In genomic region chr22:37561209-37562048, GRCh38 we compare ENCODE assay signal across 8 cellular contexts. TPM values are rescaled to one million over a fixed set of nuclear protein-coding genes. Genes with fewer than 3 reads are reported as not detected.
DNase-seq lines count a peak whose midpoint lies in the region; ATAC-seq and TF ChIP-seq lines count a peak whose summit lies in the region.

No MANE protein-coding gene starts in this region.

- TF ChIP-seq CTCF in lower lobe of right lung (IDR thresholded peaks at IDR 0.05) = peak; percentile 87

- WGBS in ectodermal cell, 2 experiments = 3% methylated on average over 57 of the region's 57 CpGs

- H3K27ac ChIP-seq in ectodermal cell (ENCODE audit: insufficient read depth, low read depth, low read length, poor library complexity, severe bottlenecking) (no peak overlapping the region), lower lobe of right lung (peak overlapping the region; percentile 96)

- H3K36me3 ChIP-seq in ectodermal cell (ENCODE audit: control insufficient read depth, insufficient read depth, low read length) (no peaks in the 10 kb centered on the region), lower lobe of right lung (peaks cover 8% of the 10 kb centered on the region)

- H3K4me3 ChIP-seq in ectodermal cell (ENCODE audit: insufficient read depth, low read depth, low read length) (peak overlapping the region; percentile 50), lower lobe of right lung (peak overlapping the region; percentile 81)

- DNase-seq in NCI-H1417 (lab: John Stamatoyannopoulos, UW) (peak; percentile 2 to 36 (median 15)), NCI-H1417 treated with DMSO at 0.1 percent for 48 hours (lab: John Stamatoyannopoulos, UW) (no peak), NCI-H69 (lab: John Stamatoyannopoulos, UW) (peak; percentile 59), lower lobe of right lung (peak; percentile 92)
- peak; percentile 95 for DNase-seq in activated CD8-positive, alpha-beta memory T cell treated with anti-CD3 and anti-CD28 coated beads for 24 hours
- peak; percentile 69 to 80 for DNase-seq in stimulated activated CD4-positive, alpha-beta T cell treated with anti-CD3 and anti-CD28 coated beads, Interleukin-4, amount 100 ng/mL, for 4 hours

- ATAC-seq in lower lobe of right lung (peak; percentile 71 to 84), HG02678 (IDR thresholded peaks at IDR 0.05; ENCODE audit: unreplicated experiment) (no peak)

- H3K9me3 ChIP-seq in ectodermal cell (ENCODE audit: control insufficient read depth, low read length) = no peaks in the 10 kb centered on the region
- no peaks in the 10 kb centered on the region for H3K9me3 ChIP-seq in lower lobe of right lung

- H3K4me1 ChIP-seq in ectodermal cell (ENCODE audit: control insufficient read depth, insufficient read depth, low read length) = peaks cover 19% of the 10 kb centered on the region
- H3K4me1 ChIP-seq in lower lobe of right lung = peaks cover 85% of the 10 kb centered on the region

- H3K27me3 ChIP-seq in ectodermal cell (ENCODE audit: control insufficient read depth, insufficient read depth, low read length, poor library complexity, severe bottlenecking) = peaks cover 30% of the 10 kb centered on the region
- H3K27me3 ChIP-seq in lower lobe of right lung (ENCODE audit: low read depth) = peaks cover 10% of the 10 kb centered on the region

- intact Hi-C loops in lower lobe of right lung (cut with DNase I) = no loop called here

RNA-seq across cellular contexts. Expression of gene CDC42EP1, which starts 1.1 kb away (rescaled TPM):
- 12.9 TPM for polyA plus RNA-seq in ectodermal cell (2013, experiment 1 of 4)
- polyA plus RNA-seq in ectodermal cell (2013, experiment 2 of 4) = 13.4 TPM
- polyA plus RNA-seq in ectodermal cell (2013, experiment 3 of 4) = 12.9 TPM
- 13.3 TPM for polyA plus RNA-seq in ectodermal cell (2013, experiment 4 of 4)
- 46.0 TPM for total RNA-seq in lower lobe of right lung

RNA-seq across cellular contexts. Expression of gene LGALS2, which starts 18.5 kb away (rescaled TPM):
- polyA plus RNA-seq in ectodermal cell (2013, experiment 1 of 4) = not detected
- not detected for polyA plus RNA-seq in ectodermal cell (2013, experiment 2 of 4)
- not detected for polyA plus RNA-seq in ectodermal cell (2013, experiment 3 of 4)
- not detected for polyA plus RNA-seq in ectodermal cell (2013, experiment 4 of 4)
- total RNA-seq in lower lobe of right lung = 1.9 TPM

RNA-seq across cellular contexts. Expression of gene CARD10, which starts 42.2 kb away (rescaled TPM):
- 2.9 TPM for polyA plus RNA-seq in ectodermal cell (2013, experiment 1 of 4)
- polyA plus RNA-seq in ectodermal cell (2013, experiment 2 of 4) = 2.9 TPM
- 3.4 TPM for polyA plus RNA-seq in ectodermal cell (2013, experiment 3 of 4)
- polyA plus RNA-seq in ectodermal cell (2013, experiment 4 of 4) = 3.8 TPM
- 14.9 TPM for total RNA-seq in lower lobe of right lung

RNA-seq across cellular contexts. Expression of gene GGA1, which starts 47.2 kb away (rescaled TPM):
- polyA plus RNA-seq in ectodermal cell (2013, experiment 1 of 4) = 64.5 TPM
- polyA plus RNA-seq in ectodermal cell (2013, experiment 2 of 4) = 66.6 TPM
- 51.9 TPM for polyA plus RNA-seq in ectodermal cell (2013, experiment 3 of 4)
- 56.1 TPM for polyA plus RNA-seq in ectodermal cell (2013, experiment 4 of 4)
- total RNA-seq in lower lobe of right lung = 64.8 TPM
